22 cellular contexts compared by ENCODE assay signal in the genomic region with DNA sequence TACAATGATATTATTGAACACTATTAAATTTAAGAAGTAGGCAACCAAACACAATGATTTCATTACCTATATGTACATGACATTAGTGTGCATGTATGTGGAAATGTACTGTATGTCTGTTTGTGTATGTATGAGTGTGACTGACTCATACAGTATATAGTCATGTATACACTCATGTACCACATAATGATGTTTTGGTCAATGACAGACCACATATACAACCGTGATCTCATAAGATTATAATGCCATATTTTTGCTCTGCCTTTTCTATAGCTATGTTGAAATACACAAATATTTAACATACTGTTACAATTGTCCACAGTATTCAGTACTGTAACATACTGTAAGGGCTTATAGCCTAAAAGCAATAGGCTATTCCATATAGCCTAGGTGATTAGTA. TPM values are rescaled to one million over a fixed set of nuclear protein-coding genes. Genes with fewer than 3 reads are reported as not detected.
"Had no signal": no experiment of that assay in that cellular context is flagged by ENCODE, and none has a peak within 500 bp of the region (broad histone marks: within the 10 kb centered on the region; RNA-seq: fewer than 3 reads in every experiment).

No MANE protein-coding gene starts in this region.

- H3K4me1 ChIP-seq: spleen, testis, upper lobe of right lung had no signal

- H3K27ac Mint-ChIP-seq: naive thymus-derived CD8-positive, alpha-beta T cell; stimulated activated naive B cell treated with anti-CD40 and anti-IgM and Interleukin-4, amounts not matched to agents 10 μg/mL and 1 μg/mL and 100 μg/mL, for 72 hours; stimulated activated naive CD8-positive, alpha-beta T cell treated with anti-CD3 and anti-CD28 coated beads, Interleukin-15, amount 100 ng/mL, for 72 hours had no signal

- H3K36me3 ChIP-seq: neutrophil, spleen, tibial nerve, upper lobe of right lung, vagina had no signal

- H3K27ac ChIP-seq: dorsolateral prefrontal cortex, hepatocyte, neutrophil, spleen, testis, tibial nerve, upper lobe of right lung, vagina had no signal

- ATAC-seq: esophagus mucosa; left lobe of liver; mucosa of descending colon; naive thymus-derived CD8-positive, alpha-beta T cell; sciatic nerve; stimulated activated naive B cell treated with anti-CD40 and anti-IgM and Interleukin-4, amounts not matched to agents 10 μg/mL and 1 μg/mL and 100 μg/mL, for 72 hours; stimulated activated naive CD8-positive, alpha-beta T cell treated with anti-CD3 and anti-CD28 coated beads, Interleukin-15, amount 100 ng/mL, for 72 hours; upper lobe of right lung had no signal

- H3K27me3 ChIP-seq: dorsolateral prefrontal cortex, hepatocyte, spleen, testis, tibial nerve, upper lobe of right lung, vagina had no signal

- H3K9me3 Mint-ChIP-seq: stimulated activated naive B cell treated with anti-CD40 and anti-IgM and Interleukin-4, amounts not matched to agents 10 μg/mL and 1 μg/mL and 100 μg/mL, for 72 hours had no signal

- H3K36me3 Mint-ChIP-seq: stimulated activated naive B cell treated with anti-CD40 and anti-IgM and Interleukin-4, amounts not matched to agents 10 μg/mL and 1 μg/mL and 100 μg/mL, for 72 hours had no signal

- H3K4me3 ChIP-seq: dorsolateral prefrontal cortex, hepatocyte, mucosa of descending colon, spleen, testis, tibial nerve, upper lobe of right lung, vagina had no signal

- H3K4me1 Mint-ChIP-seq: naive thymus-derived CD8-positive, alpha-beta T cell; stimulated activated naive B cell treated with anti-CD40 and anti-IgM and Interleukin-4, amounts not matched to agents 10 μg/mL and 1 μg/mL and 100 μg/mL, for 72 hours; stimulated activated naive CD8-positive, alpha-beta T cell treated with anti-CD3 and anti-CD28 coated beads, Interleukin-15, amount 100 ng/mL, for 72 hours had no signal

- H3K9me3 ChIP-seq: mucosa of descending colon, neutrophil, testis, upper lobe of right lung, vagina had no signal

- H3K4me2 ChIP-seq: hepatocyte had no signal

- H2AFZ ChIP-seq: hepatocyte had no signal

- DNase-seq: cortex of kidney; dorsolateral prefrontal cortex; effector CD8-positive, alpha-beta T cell; mammary epithelial cell; mucosa of descending colon; naive thymus-derived CD8-positive, alpha-beta T cell; posterior cingulate gyrus; spleen; stimulated activated CD4-positive, alpha-beta T cell treated with anti-CD3 and anti-CD28 coated beads, Interleukin-15, amount 100 ng/mL, for 24 hours; stimulated activated CD4-positive, alpha-beta T cell treated with anti-CD3 and anti-CD28 coated beads, Interleukin-1b, Interleukin-23, amount 100 ng/mL, for 48 hours; stimulated activated CD4-positive, alpha-beta T cell treated with anti-CD3 and anti-CD28 coated beads, Interleukin-4, amount 100 ng/mL, for 4 hours; stimulated activated naive B cell treated with anti-CD40 and anti-IgM and Interleukin-4, amounts not matched to agents 10 μg/mL and 1 μg/mL and 100 μg/mL, for 72 hours; stimulated activated naive CD8-positive, alpha-beta T cell treated with anti-CD3 and anti-CD28 coated beads, Interleukin-15, amount 100 ng/mL, for 72 hours; testis; upper lobe of right lung had no signal

- H3K4me3 Mint-ChIP-seq: naive thymus-derived CD8-positive, alpha-beta T cell; stimulated activated naive B cell treated with anti-CD40 and anti-IgM and Interleukin-4, amounts not matched to agents 10 μg/mL and 1 μg/mL and 100 μg/mL, for 72 hours; stimulated activated naive CD8-positive, alpha-beta T cell treated with anti-CD3 and anti-CD28 coated beads, Interleukin-15, amount 100 ng/mL, for 72 hours had no signal

RNA-seq across cellular contexts. Expression of a gene that starts 19.7 kb away (rescaled TPM):
- total RNA-seq: naive thymus-derived CD8-positive, alpha-beta T cell had no signal
- polyA plus RNA-seq: naive thymus-derived CD8-positive, alpha-beta T cell had no signal
